Comparison of ENCODE assay signal across 1 cellular context in the genomic region with DNA sequence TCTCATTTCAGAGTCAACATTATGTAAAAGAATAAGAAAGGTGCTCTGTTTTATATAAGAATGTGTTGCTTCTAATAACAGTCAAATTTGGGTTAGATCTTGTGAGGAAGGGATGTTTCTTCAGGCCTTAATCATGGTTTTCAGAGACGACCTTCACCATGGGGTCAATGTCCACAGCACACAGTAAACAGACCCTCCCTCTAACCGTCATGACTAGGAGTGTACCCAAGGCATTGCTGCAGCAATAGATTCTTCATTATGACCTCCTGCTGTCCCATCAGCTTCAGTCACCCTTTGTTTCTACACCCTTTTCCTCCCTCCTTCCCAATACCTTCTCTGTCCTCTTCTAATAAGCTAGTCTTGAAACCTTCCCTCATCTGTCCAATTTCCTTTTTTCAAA.
TF ChIP-seq lines count a peak whose summit lies in the region.

No MANE protein-coding gene starts in this region.

TF ChIP-seq in HepG2, 621 proteins besides CTCF, POLR2A, EP300 and RAD21:
- TF ChIP-seq SOX13 (IDR thresholded peaks at IDR 0.05) (no peak), SOX13 (CRISPR knock-in tag; conservative IDR thresholded peaks at IDR 0.05 in 1 of 2, IDR thresholded peaks at IDR 0.05 in 1 of 2) (0 out of 4 replicates have a peak, but pooled peaks of 1 of the 2 experiments have one; percentile 26), ZMYM4 (CRISPR knock-in tag; IDR thresholded peaks at IDR 0.05) (peak; percentile 60; the same call in 1 of the 2 replicates), FOXA3 (CRISPR knock-in tag; IDR thresholded peaks at IDR 0.05) (peak; percentile 53; the same call in 1 of the 2 replicates), HNF4G (IDR thresholded peaks at IDR 0.05; ENCODE audit: borderline replicate concordance, low read depth, low read length) (peak; percentile 50; the same call in 1 of the 2 replicates), HNF4G (CRISPR knock-in tag; IDR thresholded peaks at IDR 0.05; ENCODE audit: borderline replicate concordance, low read depth) (no peak), GATAD2A (CRISPR knock-in tag; IDR thresholded peaks at IDR 0.05) (peak; percentile 63), FOXJ3 (CRISPR knock-in tag; IDR thresholded peaks at IDR 0.05; ENCODE audit: borderline replicate concordance) (0 out of 2 replicates have a peak, but pooled peaks have one; percentile 14), NFYB (CRISPR knock-in tag; IDR thresholded peaks at IDR 0.05) (no peak), HMG20A (CRISPR knock-in tag; IDR thresholded peaks at IDR 0.05; ENCODE audit: borderline replicate concordance) (0 out of 2 replicates have a peak, but pooled peaks have one; percentile 25), PAXIP1 (CRISPR knock-in tag; conservative IDR thresholded peaks at IDR 0.05) (0 out of 2 replicates have a peak, but pooled peaks have one; percentile 18), FOXA1 (IDR thresholded peaks at IDR 0.05) (no peak), FOXA1 (CRISPR knock-in tag; IDR thresholded peaks at IDR 0.05) (peak; percentile 44; the same call in 1 of the 2 replicates), ZNF329 (CRISPR knock-in tag; IDR thresholded peaks at IDR 0.05; ENCODE audit: low read depth) (no peak), POGZ (CRISPR knock-in tag; IDR thresholded peaks at IDR 0.05) (0 out of 2 replicates have a peak, but pooled peaks have one; percentile 36), ZSCAN12 (CRISPR knock-in tag; IDR thresholded peaks at IDR 0.05) (no peak), RFX1 (IDR thresholded peaks at IDR 0.05) (no peak), FOXO1 (CRISPR knock-in tag; IDR thresholded peaks at IDR 0.05) (peak; percentile 36; the same call in 1 of the 2 replicates), FOXP1 (IDR thresholded peaks at IDR 0.05) (no peak), FOXP1 (CRISPR knock-in tag; IDR thresholded peaks at IDR 0.05) (0 out of 2 replicates have a peak, but pooled peaks have one; percentile 18), HNF4A (CRISPR knock-in tag; IDR thresholded peaks at IDR 0.05) (peak; percentile 72)
- TF ChIP-seq, protein P1, sequence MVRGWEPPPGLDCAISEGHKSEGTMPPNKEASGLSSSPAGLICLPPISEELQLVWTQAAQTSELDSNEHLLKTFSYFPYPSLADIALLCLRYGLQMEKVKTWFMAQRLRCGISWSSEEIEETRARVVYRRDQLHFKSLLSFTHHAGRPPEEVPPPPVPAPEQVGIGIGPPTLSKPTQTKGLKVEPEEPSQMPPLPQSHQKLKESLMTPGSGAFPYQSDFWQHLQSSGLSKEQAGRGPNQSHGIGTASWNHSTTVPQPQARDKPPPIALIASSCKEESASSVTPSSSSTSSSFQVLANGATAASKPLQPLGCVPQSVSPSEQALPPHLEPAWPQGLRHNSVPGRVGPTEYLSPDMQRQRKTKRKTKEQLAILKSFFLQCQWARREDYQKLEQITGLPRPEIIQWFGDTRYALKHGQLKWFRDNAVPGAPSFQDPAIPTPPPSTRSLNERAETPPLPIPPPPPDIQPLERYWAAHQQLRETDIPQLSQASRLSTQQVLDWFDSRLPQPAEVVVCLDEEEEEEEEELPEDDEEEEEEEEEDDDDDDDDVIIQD (CRISPR knock-in tag; IDR thresholded peaks at IDR 0.05; ENCODE audit: low read depth) = peak; percentile 70; the same call in 1 of the 2 replicates
- TF ChIP-seq, protein P2, sequence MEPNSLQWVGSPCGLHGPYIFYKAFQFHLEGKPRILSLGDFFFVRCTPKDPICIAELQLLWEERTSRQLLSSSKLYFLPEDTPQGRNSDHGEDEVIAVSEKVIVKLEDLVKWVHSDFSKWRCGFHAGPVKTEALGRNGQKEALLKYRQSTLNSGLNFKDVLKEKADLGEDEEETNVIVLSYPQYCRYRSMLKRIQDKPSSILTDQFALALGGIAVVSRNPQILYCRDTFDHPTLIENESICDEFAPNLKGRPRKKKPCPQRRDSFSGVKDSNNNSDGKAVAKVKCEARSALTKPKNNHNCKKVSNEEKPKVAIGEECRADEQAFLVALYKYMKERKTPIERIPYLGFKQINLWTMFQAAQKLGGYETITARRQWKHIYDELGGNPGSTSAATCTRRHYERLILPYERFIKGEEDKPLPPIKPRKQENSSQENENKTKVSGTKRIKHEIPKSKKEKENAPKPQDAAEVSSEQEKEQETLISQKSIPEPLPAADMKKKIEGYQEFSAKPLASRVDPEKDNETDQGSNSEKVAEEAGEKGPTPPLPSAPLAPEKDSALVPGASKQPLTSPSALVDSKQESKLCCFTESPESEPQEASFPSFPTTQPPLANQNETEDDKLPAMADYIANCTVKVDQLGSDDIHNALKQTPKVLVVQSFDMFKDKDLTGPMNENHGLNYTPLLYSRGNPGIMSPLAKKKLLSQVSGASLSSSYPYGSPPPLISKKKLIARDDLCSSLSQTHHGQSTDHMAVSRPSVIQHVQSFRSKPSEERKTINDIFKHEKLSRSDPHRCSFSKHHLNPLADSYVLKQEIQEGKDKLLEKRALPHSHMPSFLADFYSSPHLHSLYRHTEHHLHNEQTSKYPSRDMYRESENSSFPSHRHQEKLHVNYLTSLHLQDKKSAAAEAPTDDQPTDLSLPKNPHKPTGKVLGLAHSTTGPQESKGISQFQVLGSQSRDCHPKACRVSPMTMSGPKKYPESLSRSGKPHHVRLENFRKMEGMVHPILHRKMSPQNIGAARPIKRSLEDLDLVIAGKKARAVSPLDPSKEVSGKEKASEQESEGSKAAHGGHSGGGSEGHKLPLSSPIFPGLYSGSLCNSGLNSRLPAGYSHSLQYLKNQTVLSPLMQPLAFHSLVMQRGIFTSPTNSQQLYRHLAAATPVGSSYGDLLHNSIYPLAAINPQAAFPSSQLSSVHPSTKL (CRISPR knock-in tag; IDR thresholded peaks at IDR 0.05) = peak; percentile 40; the same call in 1 of the 2 replicates
